ENCODE assay signal across 8 cellular contexts in genomic region chr20:34704177-34705007, GRCh38. TPM values are rescaled to one million over a fixed set of nuclear protein-coding genes. Genes with fewer than 3 reads are reported as not detected.
A peak's percentile ranks its signal among the peaks of the same experiment; 100 is the strongest.
DNase-seq lines count a peak whose midpoint lies in the region; ATAC-seq and TF ChIP-seq lines count a peak whose summit lies in the region.

Gene TP53INP2 (plus strand): TSS chr20:34704344. CDS start chr20:34708740, 4,396 bp downstream.

- intact Hi-C loops in activated CD4-positive, alpha-beta T cell treated with anti-CD3 and anti-CD28 coated beads, Interleukin-2, amount 10 ng/mL, durations not matched to agents 24 days and 14 days (cut with micrococcal nuclease): loop anchor here (1.0 to 5.0 kb wide), 5 partner anchors 14 to 146 kb away; partner anchors contain the start of gene MAP1LC3A

- TF ChIP-seq POLR2A in GM19193 (IDR thresholded peaks at IDR 0.05; ENCODE audit: extremely low read depth, insufficient read depth, insufficient read length): peak; percentile 50

- peak within 1 kb of the TSS; percentile 88 for H3K4me3 Mint-ChIP-seq in activated CD4-positive, alpha-beta T cell treated with anti-CD3 and anti-CD28 coated beads, Interleukin-2, amount 10 ng/mL, durations not matched to agents 24 days and 14 days

- DNase-seq in AG08396 (ENCODE audit: low spot score) (peak; percentile 94), NCI-H526 (lab: John Stamatoyannopoulos, UW) (peak; percentile 65 to 94)
- peak; percentile 96 for DNase-seq in activated CD4-positive, alpha-beta T cell treated with anti-CD3 and anti-CD28 coated beads, Interleukin-2, amount 10 ng/mL, durations not matched to agents 24 days and 14 days
- peak; percentile 57 to 66 for DNase-seq in stimulated activated CD4-positive, alpha-beta T cell treated with anti-CD3 and anti-CD28 coated beads, Interleukin-1b, Interleukin-23, amount 100 ng/mL, for 1 hour (ENCODE audit: low read depth in 2 of 2)

- no peaks in the 10 kb centered on the region for H3K9me3 Mint-ChIP-seq in activated CD4-positive, alpha-beta T cell treated with anti-CD3 and anti-CD28 coated beads, Interleukin-2, amount 10 ng/mL, durations not matched to agents 24 days and 14 days

- H3K27me3 ChIP-seq in layer of hippocampus (ENCODE audit: control insufficient read depth, insufficient read depth, low read length): no peaks in the 10 kb centered on the region

- H3K27ac ChIP-seq in cingulate gyrus (ENCODE audit: low read depth, low read length) (peak within 1 kb of the TSS; percentile 99), layer of hippocampus (ENCODE audit: low read depth, low read length) (peak within 1 kb of the TSS; percentile 99)

- no peaks in the 10 kb centered on the region for H3K36me3 Mint-ChIP-seq in activated CD4-positive, alpha-beta T cell treated with anti-CD3 and anti-CD28 coated beads, Interleukin-2, amount 10 ng/mL, durations not matched to agents 24 days and 14 days (ENCODE audit: low read depth)

- H3K4me1 Mint-ChIP-seq in activated CD4-positive, alpha-beta T cell treated with anti-CD3 and anti-CD28 coated beads, Interleukin-2, amount 10 ng/mL, durations not matched to agents 24 days and 14 days: peaks cover 29% of the 10 kb centered on the region

- ATAC-seq in HG03442 (IDR thresholded peaks at IDR 0.05; ENCODE audit: unreplicated experiment): peak; percentile 36

- peaks cover 16% of the 10 kb centered on the region for H3K27me3 Mint-ChIP-seq in activated CD4-positive, alpha-beta T cell treated with anti-CD3 and anti-CD28 coated beads, Interleukin-2, amount 10 ng/mL, durations not matched to agents 24 days and 14 days

- peak within 1 kb of the TSS; percentile 90 for H3K27ac Mint-ChIP-seq in activated CD4-positive, alpha-beta T cell treated with anti-CD3 and anti-CD28 coated beads, Interleukin-2, amount 10 ng/mL, durations not matched to agents 24 days and 14 days

RNA-seq across cellular contexts. Expression of gene TP53INP2, which starts in this region (rescaled TPM):
- 2.3 and 2.7 TPM in 2 replicates for total RNA-seq in activated CD4-positive, alpha-beta T cell treated with anti-CD3 and anti-CD28 coated beads, Interleukin-2, amount 10 ng/mL, durations not matched to agents 24 days and 14 days

Comparison
In these comparisons a context has a peak if more than half of its experiments do, and no peak if none do; other contexts are left out.
1. Peak in every context shown above with its lines: DNase-seq, ATAC-seq and H3K27ac ChIP-seq.